ENCODE assay signal across 8 cellular contexts in the genomic region with DNA sequence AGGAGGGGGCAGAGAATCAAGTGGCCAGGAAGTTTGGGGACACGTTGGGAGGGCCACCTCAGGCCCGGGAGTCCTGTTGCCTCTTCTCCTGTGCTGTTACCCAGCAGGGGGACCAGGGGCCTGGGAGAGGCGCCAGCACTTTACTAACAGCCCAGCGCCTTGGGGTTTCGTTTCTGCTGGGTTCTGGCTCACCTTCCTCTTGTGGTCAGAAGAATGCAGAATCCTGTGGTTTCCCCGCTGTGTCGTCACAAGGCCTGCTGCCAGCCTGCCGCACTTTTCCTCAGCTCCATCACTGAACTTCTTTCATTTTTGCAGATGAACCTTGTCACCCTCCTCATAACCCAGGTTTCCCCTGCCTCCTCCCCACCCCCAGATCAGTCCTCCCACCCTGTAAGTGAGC.
DNase-seq lines count a peak whose midpoint lies in the region; ATAC-seq and TF ChIP-seq lines count a peak whose summit lies in the region.

No MANE protein-coding gene starts in this region.

- DNase-seq in CD8-positive, alpha-beta T cell = peak; percentile 34 to 79 (median 69)
- peak; percentile 94 for DNase-seq in activated CD4-positive, alpha-beta T cell treated with anti-CD3 and anti-CD28 coated beads, Interleukin-2, amount 10 ng/mL, durations not matched to agents 24 days and 14 days
- peak; percentile 44 for DNase-seq in omental fat pad (ENCODE audit: low spot score)
- DNase-seq in upper lobe of left lung = peak; percentile 61 to 94
- no peak for DNase-seq in NCI-H774 (lab: John Stamatoyannopoulos, UW)

- no peak for TF ChIP-seq CTCF in CD8-positive, alpha-beta T cell (IDR thresholded peaks at IDR 0.05)
- TF ChIP-seq CTCF in KMS-11 (conservative IDR thresholded peaks at IDR 0.05; ENCODE audit: low read depth, low read length) = 0 out of 2 replicates have a peak, but pooled peaks have one; percentile 4
- no peak for TF ChIP-seq CTCF in omental fat pad (IDR thresholded peaks at IDR 0.05)
- TF ChIP-seq CTCF in upper lobe of left lung (IDR thresholded peaks at IDR 0.05) = peak in 2 of 6 experiments; percentile 15 to 26

- WGBS in upper lobe of left lung, 2 donors = 36% methylated on average over 8 of the region's 8 CpGs

- H3K4me3 Mint-ChIP-seq in CD8-positive, alpha-beta T cell = peak overlapping the region; percentile 51
- H3K4me3 Mint-ChIP-seq in activated CD4-positive, alpha-beta T cell treated with anti-CD3 and anti-CD28 coated beads, Interleukin-2, amount 10 ng/mL, durations not matched to agents 24 days and 14 days = peak overlapping the region; percentile 67

- H3K4me1 ChIP-seq in CD8-positive, alpha-beta T cell (ENCODE audit: insufficient read depth, low read length) = peaks cover 24% of the 10 kb centered on the region
- H3K4me1 ChIP-seq in KMS-11 (ENCODE audit: low read depth, poor library complexity, severe bottlenecking) (peaks cover 40% of the 10 kb centered on the region), duodenal mucosa (ENCODE audit: control insufficient read depth in 1 of 2, insufficient read depth in 2 of 2, low read length in 2 of 2) (peaks cover 27 to 50% of the 10 kb centered on the region in 2 donors), upper lobe of left lung (peaks cover 19 to 39% (median 34%) of the 10 kb centered on the region in 4 donors)

- H3K4me3 ChIP-seq in CD8-positive, alpha-beta T cell (ENCODE audit: low read depth, low read length) = peak overlapping the region; percentile 16
- no peak overlapping the region for H3K4me3 ChIP-seq in KMS-11 (IDR thresholded peaks at IDR 0.05; ENCODE audit: insufficient read depth, low read depth, low read length)
- peak overlapping the region; percentile 15 to 34 for H3K4me3 ChIP-seq in duodenal mucosa (ENCODE audit: low read depth in 1 of 2, low read length in 2 of 2)
- no peak overlapping the region for H3K4me3 ChIP-seq in upper lobe of left lung

- CTCF ChIA-PET in CD8-positive, alpha-beta T cell (lab: Charles Lee) = interaction anchor here (1.1 to 3.1 kb wide), 5 partner anchors 14 to 159 kb away, joined by 3 to 28 read pairs (median 3); no protein-coding TSS in a partner anchor

- no peaks in the 10 kb centered on the region for H3K79me2 ChIP-seq in KMS-11 (ENCODE audit: insufficient read depth, low read depth)

- H3K9me3 ChIP-seq in CD8-positive, alpha-beta T cell (ENCODE audit: low read length) = no peaks in the 10 kb centered on the region
- H3K9me3 ChIP-seq in duodenal mucosa (ENCODE audit: control insufficient read depth in 1 of 2, low read length in 2 of 2) = no peaks in the 10 kb centered on the region
- no peaks in the 10 kb centered on the region for H3K9me3 ChIP-seq in upper lobe of left lung

- intact Hi-C loops in CD8-positive, alpha-beta T cell (cut with DNase I, micrococcal nuclease) = loop anchor here (5.0 kb wide), 3 partner anchors 33 to 328 kb away; partner anchors contain the start of genes DUOX1 (in 1 of the 2) and DUOXA1 (in 1 of the 2)
- intact Hi-C loops in activated CD4-positive, alpha-beta T cell treated with anti-CD3 and anti-CD28 coated beads, Interleukin-2, amount 10 ng/mL, durations not matched to agents 24 days and 14 days (cut with micrococcal nuclease) = loop anchor here (2.0 kb wide), 1 partner anchor 52 kb away; a partner anchor contains a TSS

- no peaks in the 10 kb centered on the region for H3K36me3 Mint-ChIP-seq in CD8-positive, alpha-beta T cell
- peaks cover 2% of the 10 kb centered on the region for H3K36me3 Mint-ChIP-seq in activated CD4-positive, alpha-beta T cell treated with anti-CD3 and anti-CD28 coated beads, Interleukin-2, amount 10 ng/mL, durations not matched to agents 24 days and 14 days (ENCODE audit: low read depth)

- H2AFZ ChIP-seq in KMS-11 (ENCODE audit: low read depth) = peak overlapping the region; percentile 71

- peak in 1 of 4 donors; percentile 39 for TF ChIP-seq POLR2A in upper lobe of left lung (IDR thresholded peaks at IDR 0.05)

- H3K27ac ChIP-seq in CD8-positive, alpha-beta T cell (ENCODE audit: low read depth, low read length) = no peak overlapping the region
- H3K27ac ChIP-seq in KMS-11 = peak overlapping the region; percentile 75
- H3K27ac ChIP-seq in duodenal mucosa (ENCODE audit: low read depth, low read length) = no peak overlapping the region
- H3K27ac ChIP-seq in upper lobe of left lung = peak overlapping the region; percentile 49 to 83 (median 74)

- H3K9ac ChIP-seq in KMS-11 = peak overlapping the region; percentile 49; the same call in 1 of the 2 replicates
- peak overlapping the region; percentile 20 to 53 for H3K9ac ChIP-seq in duodenal mucosa (ENCODE audit: low read depth in 1 of 2, low read length in 2 of 2)

- H3K4me1 Mint-ChIP-seq in CD8-positive, alpha-beta T cell (ENCODE audit: low read depth) = peaks cover 42% of the 10 kb centered on the region
- H3K4me1 Mint-ChIP-seq in activated CD4-positive, alpha-beta T cell treated with anti-CD3 and anti-CD28 coated beads, Interleukin-2, amount 10 ng/mL, durations not matched to agents 24 days and 14 days = peaks cover 44% of the 10 kb centered on the region

- peak in 1 of 4 donors; percentile 35 for TF ChIP-seq EP300 in upper lobe of left lung (IDR thresholded peaks at IDR 0.05)

- no peaks in the 10 kb centered on the region for H3K36me3 ChIP-seq in CD8-positive, alpha-beta T cell (ENCODE audit: insufficient read depth, low read length)
- no peaks in the 10 kb centered on the region for H3K36me3 ChIP-seq in KMS-11 (ENCODE audit: insufficient read depth)
- no peaks in the 10 kb centered on the region for H3K36me3 ChIP-seq in duodenal mucosa (ENCODE audit: control insufficient read depth in 1 of 2, insufficient read depth in 2 of 2, low read length in 2 of 2)
- no peaks in the 10 kb centered on the region for H3K36me3 ChIP-seq in upper lobe of left lung

- no peaks in the 10 kb centered on the region for H3K27me3 Mint-ChIP-seq in CD8-positive, alpha-beta T cell (ENCODE audit: low read depth)
- no peaks in the 10 kb centered on the region for H3K27me3 Mint-ChIP-seq in activated CD4-positive, alpha-beta T cell treated with anti-CD3 and anti-CD28 coated beads, Interleukin-2, amount 10 ng/mL, durations not matched to agents 24 days and 14 days

- no peaks in the 10 kb centered on the region for H3K27me3 ChIP-seq in CD8-positive, alpha-beta T cell (ENCODE audit: insufficient read depth, low read length)
- H3K27me3 ChIP-seq in KMS-11 (ENCODE audit: insufficient read depth, low read depth) (no peaks in the 10 kb centered on the region), duodenal mucosa (ENCODE audit: control insufficient read depth in 1 of 2, insufficient read depth in 2 of 2, low read length in 2 of 2) (no peaks in the 10 kb centered on the region), upper lobe of left lung (no peaks in the 10 kb centered on the region)

- peak overlapping the region; percentile 78 for H3K4me2 ChIP-seq in KMS-11

- peak overlapping the region; percentile 83 for H3K27ac Mint-ChIP-seq in CD8-positive, alpha-beta T cell
- H3K27ac Mint-ChIP-seq in activated CD4-positive, alpha-beta T cell treated with anti-CD3 and anti-CD28 coated beads, Interleukin-2, amount 10 ng/mL, durations not matched to agents 24 days and 14 days = peak overlapping the region; percentile 88

- POLR2A ChIA-PET in CD8-positive, alpha-beta T cell (lab: Charles Lee) = interaction anchor here (0.9 to 1.4 kb wide), 3 partner anchors 22 to 180 kb away, joined by 3 read pairs; no protein-coding TSS in a partner anchor

- H3K9me3 Mint-ChIP-seq in CD8-positive, alpha-beta T cell = no peaks in the 10 kb centered on the region
- H3K9me3 Mint-ChIP-seq in activated CD4-positive, alpha-beta T cell treated with anti-CD3 and anti-CD28 coated beads, Interleukin-2, amount 10 ng/mL, durations not matched to agents 24 days and 14 days = no peaks in the 10 kb centered on the region

- H4K20me1 ChIP-seq in KMS-11 (ENCODE audit: insufficient read depth) = no peaks in the 10 kb centered on the region

- peak; percentile 45 for ATAC-seq in CD8-positive, alpha-beta T cell
- ATAC-seq in GM21423 (IDR thresholded peaks at IDR 0.05; ENCODE audit: unreplicated experiment) = peak; percentile 71
- ATAC-seq in omental fat pad (ENCODE audit: low FRiP score) = peak; percentile 22
- ATAC-seq in upper lobe of left lung (ENCODE audit: low FRiP score in 2 of 2) = peak; percentile 75 to 78

Comparison
In these comparisons a context has a peak if more than half of its experiments do, and no peak if none do; other contexts are left out.
1. ATAC-seq: peak in every context shown above with its lines; median percentile 76 in upper lobe of left lung; 71 in GM21423; 45 in CD8-positive, alpha-beta T cell; 22 in omental fat pad.
2. H3K27ac ChIP-seq: peak in KMS-11 (single experiment) and upper lobe of left lung (4 of 4); none in CD8-positive, alpha-beta T cell (single experiment) and duodenal mucosa (single experiment).
3. H3K4me3 ChIP-seq: peak in CD8-positive, alpha-beta T cell (single experiment) and duodenal mucosa (2 of 2); none in KMS-11 (single experiment) and upper lobe of left lung (0 of 4).